Comparison of ENCODE assay signal across 8 cellular contexts in genomic region chr1:235128453-235129328, GRCh38. TPM values are rescaled to one million over a fixed set of nuclear protein-coding genes. Genes with fewer than 3 reads are reported as not detected.
DNase-seq lines count a peak whose midpoint lies in the region; ATAC-seq, FAIRE-seq and TF ChIP-seq lines count a peak whose summit lies in the region.

TSS of gene TOMM20 (minus strand) at chr1:235128837. CDS start at chr1:235128715, 122 bp downstream.

- ATAC-seq in HG02840 (IDR thresholded peaks at IDR 0.05; ENCODE audit: low FRiP score, unreplicated experiment) (peak; percentile 96), T-cell (replicated peaks in 1 of 4) (peak; percentile 92 to 96 (median 94)), heart right ventricle (peak; percentile 98 to 99 (median 99)), upper lobe of right lung (peak; percentile 99)

- peaks cover 36 to 49% (median 44%) of the 10 kb centered on the region in 3 donors for H3K4me1 Mint-ChIP-seq in T-cell

- TF ChIP-seq CTCF in heart right ventricle (IDR thresholded peaks at IDR 0.05) (peak in 2 of 9 donors; percentile 10 to 24), upper lobe of right lung (IDR thresholded peaks at IDR 0.05) (no peak)

- peaks cover 0 to 48% (median 30%) of the 10 kb centered on the region in 9 donors for H3K4me1 ChIP-seq in heart right ventricle
- peaks cover 17% of the 10 kb centered on the region for H3K4me1 ChIP-seq in upper lobe of right lung

- WGBS in adipose tissue, 3 donors = 1% methylated on average over 67 of the region's 67 CpGs
- WGBS in heart right ventricle, 2 donors = 1 to 2% methylated on average over 67 of the region's 67 CpGs

- peak within 1 kb of the TSS; percentile 94 to 98 for H3K27ac Mint-ChIP-seq in T-cell

- intact Hi-C loops in heart right ventricle (cut with DNase I) = loop anchor here in 1 of 10 donors (2.0 kb wide), 1 partner anchor 200 kb away; the partner anchor contains the start of genes ARID4B and GGPS1
- intact Hi-C loops in posterior vena cava (cut with DNase I) = no loop called here
- intact Hi-C loops in upper lobe of right lung (cut with DNase I) = no loop called here

- peaks cover 16% of the 10 kb centered on the region for H3K36me3 Mint-ChIP-seq in T-cell

- H3K27me3 Mint-ChIP-seq in T-cell = no peaks in the 10 kb centered on the region

- POLR2A ChIA-PET in T-cell (lab: Charles Lee) = interaction anchor here (0.5 to 1.3 kb wide), 5 partner anchors 8 to 741 kb away, joined by 3 to 4 read pairs (median 3); partner anchors contain the start of gene RBM34 (in 1 of the 2)

- DNase-seq in GM12891 (ENCODE audit: insufficient read length, low spot score) (peak; percentile 93), NCI-H1436 treated with DMSO at 0.1 percent for 48 hours (lab: John Stamatoyannopoulos, UW) (peak; percentile 93), T-cell (peak; percentile 84 to 96 (median 93)), heart right ventricle (peak; percentile 95 to 97), posterior vena cava (ENCODE audit: low spot score) (peak; percentile 98), upper lobe of right lung (peak; percentile 98)

- H3K36me3 ChIP-seq in heart right ventricle (peaks cover 0 to 53% (median 5%) of the 10 kb centered on the region in 9 donors), upper lobe of right lung (peaks cover 26% of the 10 kb centered on the region)

- H3K9me3 Mint-ChIP-seq in T-cell = no peaks in the 10 kb centered on the region

- H3K27me3 ChIP-seq in heart right ventricle (no peaks in the 10 kb centered on the region), upper lobe of right lung (no peaks in the 10 kb centered on the region)

- H3K4me3 Mint-ChIP-seq in T-cell = peak within 1 kb of the TSS; percentile 94 to 100 (median 99)

- H3K27ac ChIP-seq in adipose tissue (ENCODE audit: low read depth, low read length) (peak within 1 kb of the TSS; percentile 73), heart right ventricle (peak within 1 kb of the TSS; percentile 30 to 94 (median 90)), upper lobe of right lung (peak within 1 kb of the TSS; percentile 88)

- CTCF ChIA-PET in T-cell (lab: Charles Lee) = interaction anchor here in 1 of 2 donors (0.7 to 1.6 kb wide), 3 partner anchors 24 to 203 kb away, joined by 3 to 9 read pairs (median 3); partner anchors contain the start of gene RBM34

- H3K4me3 ChIP-seq in heart right ventricle (peak within 1 kb of the TSS; percentile 55 to 95 (median 76)), upper lobe of right lung (peak within 1 kb of the TSS; percentile 74)

- peak; percentile 97 for TF ChIP-seq POLR2A in GM12891 (IDR thresholded peaks at IDR 0.05; ENCODE audit: low read depth, low read length)

- H3K9me3 ChIP-seq in heart right ventricle (no peaks in the 10 kb centered on the region), upper lobe of right lung (no peaks in the 10 kb centered on the region)

- FAIRE-seq in GM12891 (lab: Jason Lieb, UNC) = peak; percentile 98

TF ChIP-seq in GM12891, 5 proteins besides CTCF, POLR2A, EP300 and RAD21:
- no peak for TF ChIP-seq PAX5 (IDR thresholded peaks at IDR 0.05; ENCODE audit: insufficient read depth, low read length, severe bottlenecking)
- TF ChIP-seq POU2F2 (IDR thresholded peaks at IDR 0.05; ENCODE audit: low read depth, low read length) = peak; percentile 47; the same call in 1 of the 2 replicates
- TF ChIP-seq SPI1 (IDR thresholded peaks at IDR 0.05; ENCODE audit: low read depth, low read length) = peak; percentile 51
- peak; percentile 96 for TF ChIP-seq POLR2AphosphoS5 (IDR thresholded peaks at IDR 0.05; ENCODE audit: low read depth, low read length)
- TF ChIP-seq TAF1 (IDR thresholded peaks at IDR 0.05; ENCODE audit: low read depth, low read length) = peak; percentile 92

RNA-seq across cellular contexts. Expression of gene TOMM20, which starts in this region (rescaled TPM):
- polyA plus RNA-seq in GM12891 (2012; ENCODE audit: low read depth, missing spikeins) = 88.5 TPM
- total RNA-seq in T-cell (100 to 1,000 TPM in 4 of 5 donors, 10 to 100 TPM in 1; 81.7 to 115 (median 106) TPM), heart right ventricle (100 to 1,000 TPM in 3 of 10 donors, 10 to 100 TPM in 7; 85.0 to 113 (median 94.6) TPM), posterior vena cava (10 to 100 TPM; 75.4 to 86.2 TPM), upper lobe of right lung (87.4 TPM)
- polyA plus RNA-seq in adipose tissue (10 to 100 TPM; 59.3 to 82.1 (median 59.6) TPM), heart right ventricle (10 to 100 TPM; 40.0 to 54.4 TPM)

Comparison
In these comparisons a context has a peak if more than half of its experiments do, and no peak if none do; other contexts are left out.
1. Peak in every context shown above with its lines: DNase-seq, ATAC-seq, H3K4me3 ChIP-seq and H3K27ac ChIP-seq.